ENCODE assay signal across 13 cellular contexts in genomic region chr1:211874521-211875347, GRCh38.
"Had no signal": no experiment of that assay in that cellular context is flagged by ENCODE, and none has a peak within 500 bp of the region (broad histone marks: within the 10 kb centered on the region; RNA-seq: fewer than 3 reads in every experiment).

No MANE protein-coding gene starts in this region.

- H3K27ac ChIP-seq: ascending aorta, hepatocyte, left lung, spleen had no signal

- H3K4me1 ChIP-seq: ascending aorta, left lung, spleen had no signal

- DNase-seq: activated naive CD4-positive, alpha-beta T cell treated with anti-CD3 and anti-CD28 coated beads, Interleukin-2, amount 10 ng/mL, durations not matched to agents 7 days and 5 days; islet precursor cell; left lung; nephron progenitor cell; occipital lobe; spleen; stimulated activated naive CD8-positive, alpha-beta T cell treated with anti-CD3 and anti-CD28 coated beads, Interleukin-15, amount 100 ng/mL, for 72 hours; T-cell; T-helper 9 cell had no signal

- H3K36me3 ChIP-seq: ascending aorta, left lung, spleen had no signal

- H3K9me3 ChIP-seq: ascending aorta, left lung, spleen had no signal

- H3K4me3 ChIP-seq: ascending aorta, hepatocyte, left lung, spleen had no signal

- ATAC-seq: activated CD4-positive, CD25-positive, alpha-beta regulatory T cell treated with anti-CD3 and anti-CD28 coated beads, Interleukin-2, amount 50 U/mL, for 24 hours; left lung; sciatic nerve; stimulated activated naive CD8-positive, alpha-beta T cell treated with anti-CD3 and anti-CD28 coated beads, Interleukin-15, amount 100 ng/mL, for 72 hours; T-cell had no signal

- H3K27me3 ChIP-seq: ascending aorta, hepatocyte, left lung, spleen had no signal
